ENCODE assay signal across 1 cellular context in the genomic region with DNA sequence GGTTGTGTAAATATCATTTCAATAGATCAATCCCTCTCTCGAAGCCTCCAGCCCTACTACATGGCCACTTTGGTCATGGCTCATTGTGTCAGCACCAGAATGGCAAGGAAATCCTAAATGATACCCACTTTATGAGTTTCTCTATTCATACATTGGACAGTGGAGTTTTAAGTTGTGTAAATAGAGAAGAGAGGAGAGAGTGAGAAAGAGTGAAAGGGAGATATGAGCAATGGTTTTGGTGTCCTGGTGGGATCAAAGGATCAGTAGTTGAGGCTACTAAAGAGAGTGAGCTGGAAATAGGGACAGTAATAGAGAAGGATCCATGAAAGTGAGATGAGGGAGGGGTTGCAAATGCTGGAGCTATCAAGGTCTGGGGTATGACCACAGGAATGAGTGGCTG.
TF ChIP-seq lines count a peak whose summit lies in the region.

No MANE protein-coding gene starts in this region.

TF ChIP-seq in H1, 55 proteins besides CTCF, POLR2A, EP300 and RAD21:
- TF ChIP-seq SIRT6 (IDR thresholded peaks at IDR 0.05; ENCODE audit: low read length) (no peak), RBBP5 (IDR thresholded peaks at IDR 0.05; ENCODE audit: borderline replicate concordance, low read depth, low read length) (no peak), BCL11A (IDR thresholded peaks at IDR 0.05; ENCODE audit: low read depth in 2 of 2, low read length in 2 of 2) (no peak), YY1 (IDR thresholded peaks at IDR 0.05; ENCODE audit: low read depth, low read length) (no peak), POU5F1 (IDR thresholded peaks at IDR 0.05; ENCODE audit: low read depth, low read length) (no peak), NRF1 (IDR thresholded peaks at IDR 0.05; ENCODE audit: low read depth, low read length) (no peak), KDM4A (IDR thresholded peaks at IDR 0.05; ENCODE audit: low read depth, low read length, severe bottlenecking) (no peak), TEAD4 (IDR thresholded peaks at IDR 0.05; ENCODE audit: low read depth, low read length) (no peak), BACH1 (IDR thresholded peaks at IDR 0.05; ENCODE audit: low read length) (no peak), SP4 (IDR thresholded peaks at IDR 0.05; ENCODE audit: low read length) (no peak), POLR2AphosphoS5 (IDR thresholded peaks at IDR 0.05; ENCODE audit: low read depth, low read length) (no peak), CEBPB (IDR thresholded peaks at IDR 0.05; ENCODE audit: low read depth, low read length) (no peak), TBP (IDR thresholded peaks at IDR 0.05; ENCODE audit: low read depth, low read length) (no peak), KDM1A (IDR thresholded peaks at IDR 0.05; ENCODE audit: borderline replicate concordance, low read length) (no peak), SUZ12 (IDR thresholded peaks at IDR 0.05; ENCODE audit: low read length) (no peak), GTF2F1 (IDR thresholded peaks at IDR 0.05; ENCODE audit: borderline replicate concordance, low read depth, low read length) (no peak), HDAC6 (IDR thresholded peaks at IDR 0.05; ENCODE audit: low read depth, low read length) (no peak)
